9 cellular contexts compared by ENCODE assay signal in genomic region chrX:153649178-153649914, GRCh38. TPM values are rescaled to one million over a fixed set of nuclear protein-coding genes. Genes with fewer than 3 reads are reported as not detected.
A peak's percentile ranks its signal among the peaks of the same experiment; 100 is the strongest.
DNase-seq lines count a peak whose midpoint lies in the region; ATAC-seq, FAIRE-seq and TF ChIP-seq lines count a peak whose summit lies in the region.
"Had no signal": no experiment of that assay in that cellular context is flagged by ENCODE, and none has a peak within 500 bp of the region (broad histone marks: within the 10 kb centered on the region; RNA-seq: fewer than 3 reads in every experiment).

No MANE protein-coding gene starts in this region.

- 58% methylated on average over 15 of the region's 26 CpGs for WGBS in K562 (ENCODE audit: insufficient coverage, low coverage, missing lambda C conversion rate)

- H3K4me2 ChIP-seq in K562 (ENCODE audit: insufficient read depth, low read length), result no peak overlapping the region

- in situ Hi-C loops in K562 (cut with MboI), result no loop called here

- H3K9me3 ChIP-seq in Peyer's patch (no peaks in the 10 kb centered on the region), K562 (replicated peaks; ENCODE audit: control insufficient read depth, insufficient read depth, low read depth, low read length) (no peaks in the 10 kb centered on the region)

- peaks cover 0 to 11% (median 0%) of the 10 kb centered on the region in 4 donors for H3K4me1 ChIP-seq in Peyer's patch
- peaks cover 5 to 49% of the 10 kb centered on the region in 2 experiments; a peak in 3 of 5 replicates for H3K4me1 ChIP-seq in K562 (replicated peaks in 1 of 2; ENCODE audit: control insufficient read depth in 2 of 2, insufficient read depth in 2 of 2, low read length in 2 of 2)

- H3K36me3 ChIP-seq in Peyer's patch (no peaks in the 10 kb centered on the region), K562 (ENCODE audit: control insufficient read depth, insufficient read depth, low read length) (no peaks in the 10 kb centered on the region)

- no peak overlapping the region for H3K4me3 ChIP-seq in Peyer's patch
- H3K4me3 ChIP-seq in K562, result no peak overlapping the region

- no peaks in the 10 kb centered on the region for H3K36me3 Mint-ChIP-seq in mesothelial cell of epicardium
- H3K36me3 Mint-ChIP-seq: IgD-negative memory B cell had no signal

- no peaks in the 10 kb centered on the region for H3K4me1 Mint-ChIP-seq in mesothelial cell of epicardium
- H3K4me1 Mint-ChIP-seq: IgD-negative memory B cell had no signal

- no peak overlapping the region for H3K27ac Mint-ChIP-seq in mesothelial cell of epicardium
- H3K27ac Mint-ChIP-seq: IgD-negative memory B cell had no signal

- no peaks in the 10 kb centered on the region for H3K9me1 ChIP-seq in K562 (ENCODE audit: control insufficient read depth, insufficient read depth, low read length)

- CTCF ChIA-PET in K562 (lab: Yijun Ruan, JAX; ENCODE audit: low intra/inter-chr PET ratio), result interaction anchor here (0.6 to 1.4 kb wide), 3 partner anchors 39 to 263 kb away, joined by 3 to 4 read pairs (median 4); no protein-coding TSS in a partner anchor

- H3K27ac ChIP-seq in Peyer's patch, result no peak overlapping the region
- H3K27ac ChIP-seq in K562 (ENCODE audit: extremely low read depth, low read depth, low read length), result no peak overlapping the region

- no peak for FAIRE-seq in D721Med (lab: Jason Lieb, UNC)
- no peak for FAIRE-seq in K562 (lab: Jason Lieb, UNC)

- peak in 1 of 2 experiments; percentile 64; a peak in 2 of 4 replicates for TF ChIP-seq RAD21 in K562 (CRISPR knock-in tag; conservative IDR thresholded peaks at IDR 0.05 in 1 of 2, IDR thresholded peaks at IDR 0.05 in 1 of 2)

- TF ChIP-seq CTCF in D721Med (IDR thresholded peaks at IDR 0.05; ENCODE audit: insufficient read depth, missing control alignments) (peak; percentile 45), Peyer's patch (IDR thresholded peaks at IDR 0.05) (peak in 4 of 6 experiments; percentile 27 to 34 (median 32)), K562 (IDR thresholded peaks at IDR 0.05 in 2 of 3, conservative IDR thresholded peaks at IDR 0.05 in 1 of 3; ENCODE audit: insufficient read depth in 2 of 3, low read depth in 1 of 3, low read length in 3 of 3) (peak; percentile 66 to 90 (median 77)), mesothelial cell of epicardium (IDR thresholded peaks at IDR 0.05; ENCODE audit: unreplicated experiment) (no peak)

- H3K4me3 Mint-ChIP-seq in mesothelial cell of epicardium, result no peak overlapping the region
- H3K4me3 Mint-ChIP-seq: IgD-negative memory B cell had no signal

- ATAC-seq in HG02798 (IDR thresholded peaks at IDR 0.05; ENCODE audit: poor library complexity, unreplicated experiment) (peak; percentile 42), K562 (peak; percentile 87), GM19324 (IDR thresholded peaks at IDR 0.05; ENCODE audit: low FRiP score, unreplicated experiment) (no peak), GM21619 (IDR thresholded peaks at IDR 0.05; ENCODE audit: unreplicated experiment) (no peak)

- H3K27me3 ChIP-seq in Peyer's patch (peaks cover 0 to 6% of the 10 kb centered on the region in 2 donors), K562 (ENCODE audit: control insufficient read depth in 2 of 2, insufficient read depth in 2 of 2, low read length in 2 of 2) (no peaks in the 10 kb centered on the region; a peak in 1 of 5 replicates)

- TF ChIP-seq EP300 in K562 (IDR thresholded peaks at IDR 0.05; ENCODE audit: low read length), result no peak

- no peak for TF ChIP-seq POLR2A in Peyer's patch (IDR thresholded peaks at IDR 0.05)
- TF ChIP-seq POLR2A in K562 (conservative IDR thresholded peaks at IDR 0.05), result no peak

- no peaks in the 10 kb centered on the region for H3K79me2 ChIP-seq in K562 (ENCODE audit: control insufficient read depth, insufficient read depth, low read length)

- BruUV-seq in K562 (replicated peaks; lab: Mats Ljungman, UMichigan), result no TSS peak

- no peaks in the 10 kb centered on the region for H4K20me1 ChIP-seq in K562 (replicated peaks; ENCODE audit: control insufficient read depth, insufficient read depth, low read length)

- peaks cover 39% of the 10 kb centered on the region for H3K27me3 Mint-ChIP-seq in mesothelial cell of epicardium (ENCODE audit: low read depth)

- 0 out of 2 replicates have a peak overlapping the region, but pooled peaks have one; percentile 40 for H2AFZ ChIP-seq in K562 (ENCODE audit: low read depth, low read length)

- DNase-seq in D721Med (ENCODE audit: insufficient read length, low spot score), result peak; percentile 87
- peak; percentile 20 to 55 (median 49) for DNase-seq in Peyer's patch
- peak; percentile 52 to 74 (median 61) for DNase-seq in K562 (ENCODE audit: extremely low read depth in 1 of 4, low spot score in 3 of 4)
- DNase-seq in mesothelial cell of epicardium (ENCODE audit: low spot score in 2 of 2, unreplicated experiment in 2 of 2), result peak; percentile 19 to 35
- no peak for DNase-seq in kidney glomerular epithelial cell (lab: John Stamatoyannopoulos, UW)

- H3K9me3 Mint-ChIP-seq in mesothelial cell of epicardium, result peaks cover 9% of the 10 kb centered on the region

- POLR2A ChIA-PET in K562 (lab: Yijun Ruan, JAX), result interaction anchor here (0.6 to 1.4 kb wide), 4 partner anchors 9 to 819 kb away, joined by 3 to 5 read pairs (median 4); no protein-coding TSS in a partner anchor

- H3K9ac ChIP-seq in K562 (ENCODE audit: insufficient read depth in 1 of 2, low read depth in 2 of 2, low read length in 2 of 2), result no peak overlapping the region

- intact Hi-C loops in K562 (cut with micrococcal nuclease), result loop anchor here (5.0 kb wide), 3 partner anchors 37 to 112 kb away; no protein-coding TSS in a partner anchor

RNA-seq across cellular contexts. Expression of gene DUSP9, which starts 2.3 kb away (rescaled TPM):
- total RNA-seq in Peyer's patch (not detected), K562 (2014; rRNA removed) (10.6 and 17.8 TPM in 2 replicates), K562 (2014; rRNA removed; fragmentation: Illumina TruSeq; extraction: Trizol) (2.5 and 3.2 TPM in 2 replicates), K562 (2015; rRNA removed; fragmentation: Illumina TruSeq; extraction: Trizol) (4.6 and 5.2 TPM in 2 replicates), K562 (2021) (13.0 and 14.1 TPM in 2 replicates), mesothelial cell of epicardium (3.5 to 4.2 TPM (median 3.7 TPM) in 3 replicates)
- total RNA-seq in K562 (2011; cell fraction: chromatin; rRNA removed; ENCODE audit: low replicate concordance), result 2.3 and 6.4 TPM in 2 replicates
- 6.8 and 7.3 TPM in 2 replicates for total RNA-seq in K562 (2011; cell fraction: nucleolus; rRNA removed)
- total RNA-seq in K562 (2011; cell fraction: nucleoplasm; rRNA removed), result 3.4 and 3.9 TPM in 2 replicates
- polyA plus RNA-seq in K562 (2011; rRNA removed) (8.8 and 20.5 TPM in 2 replicates), K562 (2014; fragmentation: Illumina TruSeq; extraction: Trizol) (5.5 and 7.1 TPM in 2 replicates), K562 (2014; fragmentation: Nextera tagmentation; extraction: Ambion mirVana) (under 1 TPM; 0.11 to 0.31 TPM), K562 (2014; rRNA removed) (8.4 and 9.2 TPM in 2 replicates)
- polyA plus RNA-seq in K562 (2011; cell fraction: cytosol; rRNA removed), result 22.4 and 26.1 TPM in 2 replicates
- polyA plus RNA-seq in K562 (2011; cell fraction: nucleus; rRNA removed), result 11.9 and 18.7 TPM in 2 replicates
- polyA plus RNA-seq in K562 (2012), result 7.4 and 10.8 TPM in 2 replicates
- polyA minus RNA-seq in K562 (2011; rRNA and poly(A)+ RNA removed), result 5.2 and 5.5 TPM in 2 replicates
- 7.3 and 20.2 TPM in 2 replicates for polyA minus RNA-seq in K562 (2011; cell fraction: cytosol; rRNA and poly(A)+ RNA removed)
- 2.7 and 6.7 TPM in 2 replicates for polyA minus RNA-seq in K562 (2011; cell fraction: nucleus; rRNA and poly(A)+ RNA removed)
- polyA plus RNA-seq: IgD-negative memory B cell had no signal

RNA-seq across cellular contexts. Expression of gene PNCK, which starts 24.3 kb away (rescaled TPM):
- total RNA-seq in Peyer's patch (10 to 100 TPM in 1 of 4 donors, 1 to 10 TPM in 2, not detected in 1; 2.0 to 44.8 (median 6.1) TPM), K562 (2014; rRNA removed) (1.3 and 1.4 TPM in 2 replicates), K562 (2014; rRNA removed; fragmentation: Illumina TruSeq; extraction: Trizol) (0.25 and 0.48 TPM in 2 replicates), K562 (2015; rRNA removed; fragmentation: Illumina TruSeq; extraction: Trizol) (0.51 and 0.79 TPM in 2 replicates), K562 (2021) (1.9 and 2.2 TPM in 2 replicates), mesothelial cell of epicardium (28.2 to 35.1 TPM (median 28.5 TPM) in 3 replicates)
- 17.5 and 43.4 TPM in 2 replicates for total RNA-seq in K562 (2011; cell fraction: chromatin; rRNA removed; ENCODE audit: low replicate concordance)
- 37.0 TPM in 2 replicates for total RNA-seq in K562 (2011; cell fraction: nucleolus; rRNA removed)
- 18.2 and 26.2 TPM in 2 replicates for total RNA-seq in K562 (2011; cell fraction: nucleoplasm; rRNA removed)
- polyA plus RNA-seq in K562 (2011; rRNA removed) (7.5 and 23.6 TPM in 2 replicates), K562 (2014; fragmentation: Illumina TruSeq; extraction: Trizol) (1.0 and 1.2 TPM in 2 replicates), K562 (2014; fragmentation: Nextera tagmentation; extraction: Ambion mirVana) (under 1 TPM in 1 of 2 experiments, not detected in 1; 0.13 TPM), K562 (2014; rRNA removed) (1.7 and 2.5 TPM in 2 replicates)
- polyA plus RNA-seq in K562 (2011; cell fraction: cytosol; rRNA removed), result 10.0 and 17.5 TPM in 2 replicates
- polyA plus RNA-seq in K562 (2011; cell fraction: nucleus; rRNA removed), result 100 and 212 TPM in 2 replicates
- 6.0 and 17.0 TPM in 2 replicates for polyA plus RNA-seq in K562 (2012)
- polyA minus RNA-seq in K562 (2011; rRNA and poly(A)+ RNA removed), result 3.5 and 6.7 TPM in 2 replicates
- polyA minus RNA-seq in K562 (2011; cell fraction: cytosol; rRNA and poly(A)+ RNA removed), result 2.9 and 11.2 TPM in 2 replicates
- 20.6 and 48.3 TPM in 2 replicates for polyA minus RNA-seq in K562 (2011; cell fraction: nucleus; rRNA and poly(A)+ RNA removed)
- polyA plus RNA-seq: IgD-negative memory B cell had no signal

RNA-seq across cellular contexts. Expression of gene SLC6A8, which starts 38.4 kb away (rescaled TPM):
- 100 to 1,000 TPM in 3 of 4 donors, 10 to 100 TPM in 1; 36.3 to 562 (median 146) TPM for total RNA-seq in Peyer's patch
- 456 and 1,096 TPM in 2 replicates for total RNA-seq in K562 (2011; cell fraction: chromatin; rRNA removed; ENCODE audit: low replicate concordance)
- total RNA-seq in K562 (2011; cell fraction: nucleolus; rRNA removed), result 646 and 663 TPM in 2 replicates
- 500 and 510 TPM in 2 replicates for total RNA-seq in K562 (2011; cell fraction: nucleoplasm; rRNA removed)
- 29.6 and 45.6 TPM in 2 replicates for total RNA-seq in K562 (2014; rRNA removed)
- 24.7 and 34.3 TPM in 2 replicates for total RNA-seq in K562 (2014; rRNA removed; fragmentation: Illumina TruSeq; extraction: Trizol)
- total RNA-seq in K562 (2015; rRNA removed; fragmentation: Illumina TruSeq; extraction: Trizol), result 30.3 and 31.0 TPM in 2 replicates
- 122 and 144 TPM in 2 replicates for total RNA-seq in K562 (2021)
- 139 and 294 TPM in 2 replicates for polyA plus RNA-seq in K562 (2011; rRNA removed)
- polyA plus RNA-seq in K562 (2011; cell fraction: cytosol; rRNA removed), result 237 and 320 TPM in 2 replicates
- polyA plus RNA-seq in K562 (2011; cell fraction: nucleus; rRNA removed), result 1,046 and 1,667 TPM in 2 replicates
- polyA plus RNA-seq in K562 (2012), result 94.9 and 162 TPM in 2 replicates
- polyA plus RNA-seq in K562 (2014; fragmentation: Illumina TruSeq; extraction: Trizol), result 73.5 and 87.0 TPM in 2 replicates
- polyA plus RNA-seq in K562 (2014; fragmentation: Nextera tagmentation; extraction: Ambion mirVana), result 1 to 10 TPM in 1 of 2 experiments, under 1 TPM in 1; 0.68 to 1.7 TPM
- 76.7 and 77.6 TPM in 2 replicates for polyA plus RNA-seq in K562 (2014; rRNA removed)
- 85.5 and 108 TPM in 2 replicates for polyA minus RNA-seq in K562 (2011; rRNA and poly(A)+ RNA removed)
- polyA minus RNA-seq in K562 (2011; cell fraction: cytosol; rRNA and poly(A)+ RNA removed), result 134 and 269 TPM in 2 replicates
- 124 and 281 TPM in 2 replicates for polyA minus RNA-seq in K562 (2011; cell fraction: nucleus; rRNA and poly(A)+ RNA removed)
- total RNA-seq in mesothelial cell of epicardium, result 65.3 to 68.0 TPM (median 65.6 TPM) in 3 replicates

RNA-seq across cellular contexts. Expression of gene CCNQ, which starts 50.4 kb away (rescaled TPM):
- 10 to 100 TPM; 19.0 to 33.3 (median 20.6) TPM for total RNA-seq in Peyer's patch
- total RNA-seq in K562 (2011; cell fraction: chromatin; rRNA removed; ENCODE audit: low replicate concordance), result 9.4 and 14.9 TPM in 2 replicates
- 13.5 and 17.1 TPM in 2 replicates for total RNA-seq in K562 (2011; cell fraction: nucleolus; rRNA removed)
- 12.1 and 14.7 TPM in 2 replicates for total RNA-seq in K562 (2011; cell fraction: nucleoplasm; rRNA removed)
- 53.8 and 59.5 TPM in 2 replicates for total RNA-seq in K562 (2014; rRNA removed)
- total RNA-seq in K562 (2014; rRNA removed; fragmentation: Illumina TruSeq; extraction: Trizol), result 11.6 and 12.8 TPM in 2 replicates
- total RNA-seq in K562 (2015; rRNA removed; fragmentation: Illumina TruSeq; extraction: Trizol), result 27.0 and 30.0 TPM in 2 replicates
- 25.3 and 28.5 TPM in 2 replicates for total RNA-seq in K562 (2021)
- 25.3 and 32.9 TPM in 2 replicates for polyA plus RNA-seq in K562 (2011; rRNA removed)
- 46.4 and 64.2 TPM in 2 replicates for polyA plus RNA-seq in K562 (2011; cell fraction: cytosol; rRNA removed)
- polyA plus RNA-seq in K562 (2011; cell fraction: nucleus; rRNA removed), result 20.0 and 22.0 TPM in 2 replicates
- 19.7 and 27.3 TPM in 2 replicates for polyA plus RNA-seq in K562 (2012)
- 18.0 and 18.2 TPM in 2 replicates for polyA plus RNA-seq in K562 (2014; fragmentation: Illumina TruSeq; extraction: Trizol)
- polyA plus RNA-seq in K562 (2014; fragmentation: Nextera tagmentation; extraction: Ambion mirVana), result 1 to 10 TPM in 1 of 2 experiments, under 1 TPM in 1; 0.92 to 1.6 TPM
- 35.9 and 47.3 TPM in 2 replicates for polyA plus RNA-seq in K562 (2014; rRNA removed)
- 10.7 and 11.7 TPM in 2 replicates for polyA minus RNA-seq in K562 (2011; rRNA and poly(A)+ RNA removed)
- 12.9 and 16.4 TPM in 2 replicates for polyA minus RNA-seq in K562 (2011; cell fraction: cytosol; rRNA and poly(A)+ RNA removed)
- 4.2 and 6.2 TPM in 2 replicates for polyA minus RNA-seq in K562 (2011; cell fraction: nucleus; rRNA and poly(A)+ RNA removed)
- 17.2 to 19.1 TPM (median 17.3 TPM) in 3 replicates for total RNA-seq in mesothelial cell of epicardium

Comparison
In these comparisons a context has a peak if more than half of its experiments do, and no peak if none do; other contexts are left out.
1. ATAC-seq: peak in HG02798 (single experiment) and K562 (single experiment); none in GM19324 (single experiment) and GM21619 (single experiment).